In genomic region chr14:73553845-73554244, GRCh38 we compare ENCODE assay signal across 2 cellular contexts.
A peak's percentile ranks its signal among the peaks of the same experiment; 100 is the strongest.
TF ChIP-seq lines count a peak whose summit lies in the region.

No MANE protein-coding gene starts in this region.

TF ChIP-seq in GM23338, 12 proteins besides CTCF, POLR2A, EP300 and RAD21:
- no peak for TF ChIP-seq JUNB (IDR thresholded peaks at IDR 0.05; ENCODE audit: unreplicated experiment)

TF ChIP-seq in H1, 55 proteins besides CTCF, POLR2A, EP300 and RAD21:
- TF ChIP-seq SP1 (IDR thresholded peaks at IDR 0.05; ENCODE audit: low read depth, low read length) (no peak), NANOG (IDR thresholded peaks at IDR 0.05; ENCODE audit: insufficient read depth, low read depth, low read length, poor library complexity, severe bottlenecking) (peak; percentile 23), YY1 (IDR thresholded peaks at IDR 0.05; ENCODE audit: low read depth, low read length) (peak; percentile 70; the same call in 1 of the 2 replicates), POU5F1 (IDR thresholded peaks at IDR 0.05; ENCODE audit: low read depth, low read length) (0 out of 2 replicates have a peak, but pooled peaks have one; percentile 25)
